ENCODE assay signal across 12 cellular contexts in genomic region chr4:113384600-113384999, GRCh38.
DNase-seq lines count a peak whose midpoint lies in the region; ATAC-seq and TF ChIP-seq lines count a peak whose summit lies in the region.
"Had no signal": no experiment of that assay in that cellular context is flagged by ENCODE, and none has a peak within 500 bp of the region (broad histone marks: within the 10 kb centered on the region; RNA-seq: fewer than 3 reads in every experiment).

No MANE protein-coding gene starts in this region.

- DNase-seq in H4 (ENCODE audit: low spot score) (peak; percentile 30), NOMO-1 treated with DMSO at 0.1 percent for 48 hours (lab: John Stamatoyannopoulos, UW; ENCODE audit: unreplicated experiment) (peak; percentile 80), epithelial cell of prostate (ENCODE audit: low read depth, low spot score) (peak; percentile 40), skeletal muscle cell (ENCODE audit: low read depth) (peak; percentile 54), erythroblast (lab: John Stamatoyannopoulos, UW) (no peak), middle frontal gyrus (ENCODE audit: extremely low spot score, low spot score) (no peak)
- DNase-seq: activated CD4-positive, CD25-positive, alpha-beta regulatory T cell treated with anti-CD3 and anti-CD28 coated beads, Interleukin-2, amount 50 U/mL, for 72 hours; adrenal gland; NCI-H1092 treated with DMSO at 0.1 percent for 48 hours; stimulated activated naive CD4-positive, alpha-beta T cell had no signal

- H3K4me3 ChIP-seq in skeletal muscle cell (ENCODE audit: low read depth, low read length), result no peak overlapping the region
- H3K4me3 ChIP-seq: adrenal gland, GM23338 had no signal

- no peak for ATAC-seq in HG03520 (IDR thresholded peaks at IDR 0.05; ENCODE audit: unreplicated experiment)

- no peak for TF ChIP-seq POLR2A in erythroblast (IDR thresholded peaks at IDR 0.05; ENCODE audit: low read length)

- H3K27ac ChIP-seq in epithelial cell of prostate, result no peak overlapping the region

Comparison
In these comparisons a context has a peak if more than half of its experiments do, and no peak if none do; other contexts are left out.
1. DNase-seq: peak in H4 (single experiment), NOMO-1 treated with DMSO at 0.1 percent for 48 hours (single experiment), epithelial cell of prostate (single experiment) and skeletal muscle cell (single experiment); none in erythroblast (0 of 2) and middle frontal gyrus (single experiment).